In genomic region chr6:121867095-121867494, GRCh38 we compare ENCODE assay signal across 20 cellular contexts.
A peak's percentile ranks its signal among the peaks of the same experiment; 100 is the strongest.
DNase-seq lines count a peak whose midpoint lies in the region; ATAC-seq and TF ChIP-seq lines count a peak whose summit lies in the region.
"Had no signal": no experiment of that assay in that cellular context is flagged by ENCODE, and none has a peak within 500 bp of the region (broad histone marks: within the 10 kb centered on the region; RNA-seq: fewer than 3 reads in every experiment).

No MANE protein-coding gene starts in this region.

- no peak for ATAC-seq in activated naive CD4-positive, alpha-beta T cell treated with anti-CD3 and anti-CD28 coated beads, Interleukin-2, amount 50 U/mL, for 72 hours
- ATAC-seq: activated CD4-positive, alpha-beta T cell treated with anti-CD3 and anti-CD28 coated beads for 36 hours; gastroesophageal sphincter; Panc1; T-cell had no signal

- H3K9me3 ChIP-seq in smooth muscle cell (replicated peaks; ENCODE audit: low read depth) = no peaks in the 10 kb centered on the region
- H3K9me3 ChIP-seq in Karpas-422 (ENCODE audit: low read length) = no peaks in the 10 kb centered on the region
- H3K9me3 ChIP-seq: gastroesophageal sphincter had no signal

- DNase-seq in EH (ENCODE audit: low read depth) (peak; percentile 62), amniotic epithelial cell (ENCODE audit: low read depth) (peak; percentile 40), iris pigment epithelial cell (ENCODE audit: low read depth) (peak; percentile 44), smooth muscle cell (lab: John Stamatoyannopoulos, UW; ENCODE audit: unreplicated experiment) (no peak), Karpas-422 (no peak), SW 1271 (lab: John Stamatoyannopoulos, UW) (no peak)
- no peak for DNase-seq in activated naive CD4-positive, alpha-beta T cell treated with anti-CD3 and anti-CD28 coated beads, Interleukin-2, amount 50 U/mL, for 72 hours (ENCODE audit: low spot score in 2 of 2)
- DNase-seq in activated CD4-positive, CD25-positive, alpha-beta regulatory T cell treated with anti-CD3 and anti-CD28 coated beads, Interleukin-2, amount 50 U/mL, for 72 hours = no peak
- DNase-seq: activated CD4-positive, alpha-beta T cell treated with anti-CD3 and anti-CD28 coated beads for 36 hours; activated effector memory CD4-positive, alpha-beta T cell treated with anti-CD3 and anti-CD28 coated beads, Interleukin-2, amount 50 U/mL, for 16 hours; effector CD8-positive, alpha-beta T cell; erythroblast; NCI-H1436 treated with DMSO at 0.1 percent for 48 hours; NCI-H526 treated with DMSO at 0.1 percent for 48 hours; SIG-M5; T-cell had no signal

- H3K27me3 ChIP-seq in smooth muscle cell (ENCODE audit: low read depth) = no peaks in the 10 kb centered on the region
- H3K27me3 ChIP-seq in Karpas-422 (ENCODE audit: low read length) = no peaks in the 10 kb centered on the region
- H3K27me3 ChIP-seq: gastroesophageal sphincter had no signal

- H3K36me3 Mint-ChIP-seq in activated naive CD4-positive, alpha-beta T cell treated with anti-CD3 and anti-CD28 coated beads, Interleukin-2, amount 50 U/mL, for 72 hours = peaks cover 0 to under 1% of the 10 kb centered on the region in 2 donors
- H3K36me3 Mint-ChIP-seq: T-cell had no signal

- 22% methylated on average over 2 of the region's 2 CpGs for WGBS in smooth muscle cell (ENCODE audit: low lambda C conversion rate)

- TF ChIP-seq CTCF in smooth muscle cell (IDR thresholded peaks at IDR 0.05; ENCODE audit: borderline replicate concordance, insufficient read depth, poor library complexity, severe bottlenecking) = no peak

- H3K36me3 ChIP-seq in smooth muscle cell (ENCODE audit: low read depth) (no peaks in the 10 kb centered on the region), Karpas-422 (ENCODE audit: insufficient read depth, low read length) (no peaks in the 10 kb centered on the region)
- H3K36me3 ChIP-seq: gastroesophageal sphincter had no signal

- no peaks in the 10 kb centered on the region for H3K79me2 ChIP-seq in smooth muscle cell (ENCODE audit: low read depth)
- H3K79me2 ChIP-seq in Karpas-422 (ENCODE audit: low read length) = no peaks in the 10 kb centered on the region

- H2AFZ ChIP-seq in smooth muscle cell (ENCODE audit: low read depth) (peak overlapping the region; percentile 77), Karpas-422 (ENCODE audit: low read length) (no peak overlapping the region)

- peaks cover 17% of the 10 kb centered on the region for H3F3A ChIP-seq in smooth muscle cell (ENCODE audit: low read depth)

- H3K9me2 ChIP-seq in Karpas-422 (replicated peaks; ENCODE audit: insufficient read depth, low read length) = no peaks in the 10 kb centered on the region

- H3K4me3 ChIP-seq in smooth muscle cell = no peak overlapping the region
- H3K4me3 ChIP-seq in Karpas-422 (ENCODE audit: low read length) = no peak overlapping the region
- H3K4me3 ChIP-seq: gastroesophageal sphincter had no signal

- H3K9me3 Mint-ChIP-seq in activated naive CD4-positive, alpha-beta T cell treated with anti-CD3 and anti-CD28 coated beads, Interleukin-2, amount 50 U/mL, for 72 hours = peaks cover 5 to 10% of the 10 kb centered on the region in 2 donors
- H3K9me3 Mint-ChIP-seq: neural crest cell had no signal

- H4K20me1 ChIP-seq in smooth muscle cell (ENCODE audit: low read depth) = no peaks in the 10 kb centered on the region
- H4K20me1 ChIP-seq in Karpas-422 (ENCODE audit: insufficient read depth, low read depth, low read length) = no peaks in the 10 kb centered on the region

- H3K4me2 ChIP-seq in smooth muscle cell (peak overlapping the region; percentile 47), Karpas-422 (ENCODE audit: low read depth, low read length, poor library complexity, severe bottlenecking) (no peak overlapping the region)

- H3K9ac ChIP-seq in smooth muscle cell (ENCODE audit: low read depth) (no peak overlapping the region), Karpas-422 (ENCODE audit: low read length) (no peak overlapping the region)

- peaks cover 13% of the 10 kb centered on the region for H3K4me1 ChIP-seq in smooth muscle cell (ENCODE audit: low read depth)
- no peaks in the 10 kb centered on the region for H3K4me1 ChIP-seq in Karpas-422 (ENCODE audit: low read length)
- H3K4me1 ChIP-seq: gastroesophageal sphincter had no signal

- no peak overlapping the region for H3K27ac Mint-ChIP-seq in activated naive CD4-positive, alpha-beta T cell treated with anti-CD3 and anti-CD28 coated beads, Interleukin-2, amount 50 U/mL, for 72 hours
- H3K27ac Mint-ChIP-seq: activated CD4-positive, alpha-beta T cell treated with anti-CD3 and anti-CD28 coated beads for 36 hours; brain; T-cell had no signal

- H3K27ac ChIP-seq in smooth muscle cell (ENCODE audit: low read depth) = peak overlapping the region; percentile 70
- H3K27ac ChIP-seq in Karpas-422 (ENCODE audit: low read length) = no peak overlapping the region
- H3K27ac ChIP-seq: gastroesophageal sphincter had no signal

Comparison
In these comparisons a context has a peak if more than half of its experiments do, and no peak if none do; other contexts are left out.
1. DNase-seq: peak in EH (single experiment), amniotic epithelial cell (single experiment) and iris pigment epithelial cell (single experiment); none in smooth muscle cell (single experiment), Karpas-422 (single experiment), activated naive CD4-positive, alpha-beta T cell treated with anti-CD3 and anti-CD28 coated beads, Interleukin-2, amount 50 U/mL, for 72 hours (0 of 2), activated CD4-positive, CD25-positive, alpha-beta regulatory T cell treated with anti-CD3 and anti-CD28 coated beads, Interleukin-2, amount 50 U/mL, for 72 hours (single experiment) and SW 1271 (0 of 2).